Comparison of ENCODE assay signal across 8 cellular contexts in the genomic region with DNA sequence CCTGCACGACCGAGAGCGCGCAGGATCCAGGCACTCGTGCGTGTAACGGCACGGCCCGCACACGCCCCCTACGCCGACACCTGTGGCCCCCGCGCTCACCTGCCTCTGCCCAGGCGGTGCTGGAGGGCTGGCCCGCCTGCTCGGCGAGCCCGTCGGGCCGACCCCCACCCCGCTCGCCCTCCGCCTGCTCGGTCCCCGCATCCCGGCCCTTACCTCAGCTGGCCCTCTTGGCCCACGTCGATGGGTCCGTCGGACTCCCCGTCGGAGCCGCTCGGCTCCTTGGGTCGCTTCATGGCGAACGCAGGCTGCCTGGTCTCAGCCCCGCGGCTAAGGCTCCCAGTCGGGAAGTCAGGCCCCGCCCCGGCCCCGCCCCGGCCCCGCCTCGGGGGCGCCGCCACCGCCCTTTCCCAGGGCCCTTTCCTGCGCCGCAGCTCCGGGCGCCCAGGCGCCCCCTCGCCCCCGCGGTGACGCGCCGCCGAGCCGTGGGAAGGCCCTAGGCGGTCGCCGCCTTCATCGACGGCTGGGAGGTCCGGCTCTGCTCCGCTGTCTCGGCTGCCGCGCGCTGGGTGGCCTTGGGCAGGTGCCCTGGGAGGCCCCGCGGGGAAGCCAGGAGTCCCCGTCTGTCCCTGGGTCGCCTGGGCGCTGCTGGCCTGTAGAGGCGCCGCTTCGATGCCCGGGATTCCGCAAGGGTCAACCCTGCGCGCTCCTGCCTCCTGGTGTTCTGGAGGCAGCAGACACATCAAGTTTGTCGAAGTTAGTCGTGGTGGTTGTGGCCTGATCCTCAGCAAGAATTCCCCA. TPM values are rescaled to one million over a fixed set of nuclear protein-coding genes. Genes with fewer than 3 reads are reported as not detected.
DNase-seq lines count a peak whose midpoint lies in the region; ATAC-seq, FAIRE-seq and TF ChIP-seq lines count a peak whose summit lies in the region.

Gene HEYL, minus strand, starts transcription at position 311 of the 798 bp plus-strand sequence. Its CDS starts 18 bp downstream, at position 293.

- DNase-seq in GM12892 (ENCODE audit: insufficient read length) (peak; percentile 69), NCI-H446 (lab: John Stamatoyannopoulos, UW) (peak; percentile 14 to 77), NCI-H187 (lab: John Stamatoyannopoulos, UW) (no peak)
- peak; percentile 80 to 83 for DNase-seq in activated CD4-positive, alpha-beta T cell treated with anti-CD3 and anti-CD28 coated beads, Interleukin-2, amount 50 U/mL, for 48 hours
- peak; percentile 43 for DNase-seq in effector CD8-positive, alpha-beta T cell (lab: John Stamatoyannopoulos, UW)
- peak; percentile 87 for DNase-seq in stimulated activated CD8-positive, alpha-beta memory T cell treated with anti-CD3 and anti-CD28 coated beads, Interleukin-4, amount 100 ng/mL, for 48 hours

- H3K4me1 ChIP-seq in mesodermal cell (ENCODE audit: control insufficient read depth, insufficient read depth, low read length, poor library complexity, severe bottlenecking): peaks cover 6% of the 10 kb centered on the region

- WGBS in mesodermal cell (ENCODE audit: insufficient coverage in 2 of 2), 2 experiments: 5% methylated on average over 65 to 67 of the region's 88 CpGs

- ATAC-seq in GM19023 (IDR thresholded peaks at IDR 0.05; ENCODE audit: unreplicated experiment): no peak

- FAIRE-seq in GM12892 (lab: Jason Lieb, UNC): peak; percentile 58

- TF ChIP-seq POLR2A in GM12892 (IDR thresholded peaks at IDR 0.05; ENCODE audit: low read depth, low read length): no peak

- H3K27ac ChIP-seq in mesodermal cell (ENCODE audit: low read depth, low read length, severe bottlenecking): no peak within 1 kb of the TSS

- H3K4me3 ChIP-seq in mesodermal cell (ENCODE audit: extremely low read depth, insufficient read depth, low read length, poor library complexity, severe bottlenecking): peak within 1 kb of the TSS; percentile 31

- H3K36me3 ChIP-seq in mesodermal cell (ENCODE audit: control insufficient read depth, insufficient read depth, low read length): no peaks in the 10 kb centered on the region

- no peaks in the 10 kb centered on the region for H3K9me3 ChIP-seq in mesodermal cell (ENCODE audit: control insufficient read depth, low read length)

RNA-seq across cellular contexts. Expression of gene HEYL, which starts in this region (rescaled TPM):
- 0.11 TPM for polyA plus RNA-seq in GM12892 (2012; ENCODE audit: missing spikeins)
- 8.8 TPM for polyA plus RNA-seq in mesodermal cell (2013, experiment 1 of 2)
- 6.1 TPM for polyA plus RNA-seq in mesodermal cell (2013, experiment 2 of 2)

Comparison
In these comparisons a context has a peak if more than half of its experiments do, and no peak if none do; other contexts are left out.
1. DNase-seq: peak in GM12892 (single experiment), NCI-H446 (2 of 2), activated CD4-positive, alpha-beta T cell treated with anti-CD3 and anti-CD28 coated beads, Interleukin-2, amount 50 U/mL, for 48 hours (2 of 2), effector CD8-positive, alpha-beta T cell (single experiment) and stimulated activated CD8-positive, alpha-beta memory T cell treated with anti-CD3 and anti-CD28 coated beads, Interleukin-4, amount 100 ng/mL, for 48 hours (single experiment); none in NCI-H187 (0 of 2).